Comparison of ENCODE assay signal across 8 cellular contexts in the genomic region with DNA sequence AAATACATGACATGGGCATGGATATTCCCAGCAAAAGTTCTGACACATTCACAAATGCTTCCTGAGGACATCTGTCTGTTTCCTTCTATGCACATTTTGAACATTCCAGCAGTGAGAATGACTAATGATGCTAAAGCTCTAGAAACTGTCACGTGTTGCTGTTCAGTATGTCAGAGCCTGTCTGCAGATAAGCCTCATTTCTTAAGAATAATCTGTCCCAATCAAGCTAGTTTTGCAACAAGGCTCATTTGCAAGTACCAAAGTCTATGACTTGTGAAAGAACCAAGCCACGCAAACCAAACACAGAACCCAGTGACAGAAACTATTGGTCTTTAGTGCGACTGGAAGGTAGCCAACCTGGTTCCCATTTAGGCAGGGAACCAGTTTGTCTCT.
DNase-seq lines count a peak whose midpoint lies in the region; ATAC-seq, FAIRE-seq and TF ChIP-seq lines count a peak whose summit lies in the region.
"Had no signal": no experiment of that assay in that cellular context is flagged by ENCODE, and none has a peak within 500 bp of the region (broad histone marks: within the 10 kb centered on the region; RNA-seq: fewer than 3 reads in every experiment).

No MANE protein-coding gene starts in this region.

- ATAC-seq in upper lobe of left lung (ENCODE audit: low FRiP score in 2 of 2) (peak; percentile 30 to 70), HG03108 (IDR thresholded peaks at IDR 0.05; ENCODE audit: unreplicated experiment) (no peak)

- H3K4me3 Mint-ChIP-seq in astrocyte (ENCODE audit: unreplicated experiment): peak overlapping the region; percentile 54

- H3K9me3 ChIP-seq in astrocyte (ENCODE audit: insufficient read depth, low read depth, low read length): no peaks in the 10 kb centered on the region
- H3K9me3 ChIP-seq in upper lobe of left lung: no peaks in the 10 kb centered on the region

- H3K36me3 ChIP-seq in astrocyte (ENCODE audit: insufficient read depth, low read length): no peaks in the 10 kb centered on the region
- H3K36me3 ChIP-seq in upper lobe of left lung: no peaks in the 10 kb centered on the region

- peaks cover 5% of the 10 kb centered on the region for H3K36me3 Mint-ChIP-seq in astrocyte (ENCODE audit: low read depth, unreplicated experiment)

- peak in 3 of 4 donors; percentile 31 to 79 (median 40) for TF ChIP-seq EP300 in upper lobe of left lung (IDR thresholded peaks at IDR 0.05)

- H4K20me1 ChIP-seq in astrocyte (ENCODE audit: insufficient read depth, low read length): no peaks in the 10 kb centered on the region

- peaks cover 58% of the 10 kb centered on the region for H3K4me1 Mint-ChIP-seq in astrocyte (ENCODE audit: low read depth, unreplicated experiment)

- H3K27ac Mint-ChIP-seq in astrocyte (ENCODE audit: unreplicated experiment): peak overlapping the region; percentile 89

- 44 to 62% methylated on average over 3 of the region's 3 CpGs for WGBS in upper lobe of left lung, 2 donors

- H3K4me1 ChIP-seq in astrocyte (ENCODE audit: insufficient read depth, low read length) (peaks cover 61% of the 10 kb centered on the region), upper lobe of left lung (peaks cover 14 to 34% (median 18%) of the 10 kb centered on the region in 4 donors)

- H3K27ac ChIP-seq in astrocyte (ENCODE audit: low read depth, low read length) (peak overlapping the region; percentile 96), upper lobe of left lung (peak overlapping the region; percentile 12 to 70 (median 26))

- FAIRE-seq in astrocyte (lab: Jason Lieb, UNC): peak; percentile 87

- TF ChIP-seq CTCF in astrocyte (IDR thresholded peaks at IDR 0.05; ENCODE audit: insufficient read depth, low read depth, low read length) (no peak), upper lobe of left lung (IDR thresholded peaks at IDR 0.05) (no peak)

- H2AFZ ChIP-seq in astrocyte (ENCODE audit: low read depth, low read length): no peak overlapping the region

- no peaks in the 10 kb centered on the region for H3K79me2 ChIP-seq in astrocyte (ENCODE audit: insufficient read depth, low read length)

- peak overlapping the region; percentile 41 for H3K9ac ChIP-seq in astrocyte (ENCODE audit: low read length)

- peak; percentile 17 for DNase-seq in HuH-7.5 (ENCODE audit: low spot score)
- peak; percentile 94 for DNase-seq in astrocyte (ENCODE audit: low read depth)
- peak; percentile 17 for DNase-seq in left kidney (ENCODE audit: low read depth, low spot score)
- DNase-seq in upper lobe of left lung: peak in 1 of 2 donors; percentile 23
- no peak for DNase-seq in stimulated activated CD4-positive, alpha-beta T cell treated with anti-CD3 and anti-CD28 coated beads, Interleukin-2, amount 100 ng/mL, for 24 hours
- DNase-seq in NCI-H446 treated with DMSO at 0.1 percent for 48 hours (lab: John Stamatoyannopoulos, UW): no peak
- DNase-seq: NCI-H524 had no signal

- no peaks in the 10 kb centered on the region for H3K27me3 ChIP-seq in astrocyte (ENCODE audit: insufficient read depth, low read length)
- no peaks in the 10 kb centered on the region for H3K27me3 ChIP-seq in upper lobe of left lung

- no peaks in the 10 kb centered on the region for H3K9me3 Mint-ChIP-seq in astrocyte (ENCODE audit: unreplicated experiment)

- H3K4me3 ChIP-seq in astrocyte (ENCODE audit: insufficient read depth, low read depth, low read length): no peak overlapping the region
- no peak overlapping the region for H3K4me3 ChIP-seq in upper lobe of left lung

- no peaks in the 10 kb centered on the region for H3K27me3 Mint-ChIP-seq in astrocyte (ENCODE audit: low read depth, unreplicated experiment)

- TF ChIP-seq POLR2A in upper lobe of left lung (IDR thresholded peaks at IDR 0.05): peak in 1 of 4 donors; percentile 18

- H3K4me2 ChIP-seq in astrocyte (ENCODE audit: low read length): peak overlapping the region; percentile 69

Comparison
In these comparisons a context has a peak if more than half of its experiments do, and no peak if none do; other contexts are left out.
1. DNase-seq: peak in HuH-7.5 (single experiment), astrocyte (single experiment) and left kidney (single experiment); none in stimulated activated CD4-positive, alpha-beta T cell treated with anti-CD3 and anti-CD28 coated beads, Interleukin-2, amount 100 ng/mL, for 24 hours (0 of 2) and NCI-H446 treated with DMSO at 0.1 percent for 48 hours (single experiment).